ENCODE assay signal across 18 cellular contexts in the genomic region with DNA sequence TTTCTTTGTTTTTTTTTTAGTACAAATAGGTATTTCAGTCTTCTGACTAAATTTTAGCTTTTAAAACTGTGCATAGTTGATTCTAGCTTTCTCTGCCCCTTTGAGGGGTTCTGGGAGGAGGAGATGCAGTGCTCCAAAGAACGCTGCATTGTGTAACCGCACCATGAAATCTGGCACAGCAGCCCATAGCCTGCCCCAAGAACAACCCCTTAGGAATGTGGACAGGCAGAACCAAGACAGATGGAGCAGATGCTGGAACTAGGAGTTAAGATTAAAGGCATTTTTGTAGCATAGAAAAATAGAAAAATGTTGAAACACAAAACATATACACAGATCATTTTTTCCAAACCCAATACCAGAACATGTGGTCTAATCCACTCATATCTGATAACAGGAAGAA.
DNase-seq lines count a peak whose midpoint lies in the region; ATAC-seq and TF ChIP-seq lines count a peak whose summit lies in the region.
"Had no signal": no experiment of that assay in that cellular context is flagged by ENCODE, and none has a peak within 500 bp of the region (broad histone marks: within the 10 kb centered on the region; RNA-seq: fewer than 3 reads in every experiment).

No MANE protein-coding gene starts in this region.

- intact Hi-C loops in heart right ventricle (cut with DNase I), result no loop called here

- no peak overlapping the region for H3K4me3 ChIP-seq in heart right ventricle
- H3K4me3 ChIP-seq: PC-9 had no signal

- H3K27me3 Mint-ChIP-seq in progenitor cell of endocrine pancreas, result peaks cover 13% of the 10 kb centered on the region
- no peaks in the 10 kb centered on the region for H3K27me3 Mint-ChIP-seq in T-cell
- H3K27me3 Mint-ChIP-seq: central memory CD8-positive, alpha-beta T cell; T-helper 17 cell had no signal

- H3K9me3 ChIP-seq in heart right ventricle, result no peaks in the 10 kb centered on the region

- H3K9me3 Mint-ChIP-seq in progenitor cell of endocrine pancreas (ENCODE audit: low read depth) (no peaks in the 10 kb centered on the region), T-cell (peaks cover 0 to 13% (median 12%) of the 10 kb centered on the region in 3 donors)

- H3K27me3 ChIP-seq in heart right ventricle, result no peaks in the 10 kb centered on the region

- no peaks in the 10 kb centered on the region for H3K36me3 Mint-ChIP-seq in progenitor cell of endocrine pancreas (ENCODE audit: insufficient read depth)
- no peaks in the 10 kb centered on the region for H3K36me3 Mint-ChIP-seq in T-cell
- H3K36me3 Mint-ChIP-seq: natural killer cell had no signal

- 64 to 87% methylated on average over 2 of the region's 2 CpGs for WGBS in heart right ventricle, 2 donors

- ATAC-seq in heart right ventricle (peak in 5 of 8 donors; percentile 62 to 93 (median 84)), T-cell (replicated peaks in 1 of 4) (no peak)
- ATAC-seq: HCT116, natural killer cell, T-helper 17 cell had no signal

- POLR2A ChIA-PET in T-cell (lab: Charles Lee), result no interaction called here

- peak overlapping the region in 1 of 10 donors; percentile 1 for H3K27ac ChIP-seq in heart right ventricle
- H3K27ac ChIP-seq: PC-9 had no signal

- no peaks in the 10 kb centered on the region for H3K4me1 Mint-ChIP-seq in progenitor cell of endocrine pancreas (ENCODE audit: low read depth)
- H3K4me1 Mint-ChIP-seq in T-cell, result no peaks in the 10 kb centered on the region
- H3K4me1 Mint-ChIP-seq: central memory CD8-positive, alpha-beta T cell; natural killer cell; T-helper 17 cell had no signal

- DNase-seq in AG08396 (ENCODE audit: low spot score) (peak; percentile 46), astrocyte of the hippocampus (ENCODE audit: low read depth, low spot score) (peak; percentile 64), heart right ventricle (peak in 1 of 2 donors; percentile 32), progenitor cell of endocrine pancreas (ENCODE audit: low spot score, unreplicated experiment) (no peak), DMS79 treated with DMSO at 0.1 percent for 48 hours (lab: John Stamatoyannopoulos, UW) (no peak), T-cell (no peak), pons (ENCODE audit: low spot score) (no peak), NCI-H128 (lab: John Stamatoyannopoulos, UW; ENCODE audit: unreplicated experiment) (no peak)
- DNase-seq: activated CD4-positive, alpha-beta T cell treated with anti-CD3 and anti-CD28 coated beads, Interleukin-2, amount 50 U/mL, for 1 hour; DND-41; foreskin melanocyte; natural killer cell; NCI-H1092; NCI-H446; PC-9; T-helper 17 cell had no signal

- H3K4me1 ChIP-seq in heart right ventricle, result no peaks in the 10 kb centered on the region

- CTCF ChIA-PET in T-cell (lab: Charles Lee), result no interaction called here

- H3K36me3 ChIP-seq in heart right ventricle, result no peaks in the 10 kb centered on the region

- H3K27ac Mint-ChIP-seq in progenitor cell of endocrine pancreas (peak overlapping the region; percentile 12), T-cell (no peak overlapping the region)
- H3K27ac Mint-ChIP-seq: natural killer cell, T-helper 17 cell had no signal

- H3K4me3 Mint-ChIP-seq in progenitor cell of endocrine pancreas (ENCODE audit: low read depth) (no peak overlapping the region), T-cell (no peak overlapping the region)
- H3K4me3 Mint-ChIP-seq: central memory CD8-positive, alpha-beta T cell; natural killer cell; T-helper 17 cell had no signal

- TF ChIP-seq CTCF in heart right ventricle (IDR thresholded peaks at IDR 0.05) (no peak), progenitor cell of endocrine pancreas (IDR thresholded peaks at IDR 0.05; ENCODE audit: unreplicated experiment) (no peak)

Comparison
In these comparisons a context has a peak if more than half of its experiments do, and no peak if none do; other contexts are left out.
1. DNase-seq: peak in AG08396 (single experiment) and astrocyte of the hippocampus (single experiment); none in progenitor cell of endocrine pancreas (single experiment), DMS79 treated with DMSO at 0.1 percent for 48 hours (single experiment), T-cell (0 of 34), pons (single experiment) and NCI-H128 (single experiment).
2. ATAC-seq: peak in heart right ventricle (5 of 8); none in T-cell (0 of 4).